29 cellular contexts compared by ENCODE assay signal in genomic region chr10:109428775-109429480, GRCh38.
"Had no signal": no experiment of that assay in that cellular context is flagged by ENCODE, and none has a peak within 500 bp of the region (broad histone marks: within the 10 kb centered on the region; RNA-seq: fewer than 3 reads in every experiment).

No MANE protein-coding gene starts in this region.

- H3K27ac Mint-ChIP-seq: dendritic cell treated with granulocyte-macrophage colony-stimulating factor and Interleukin-4, amounts not matched to agents 40 ng/mL and 50 ng/mL, for 4 days; naive thymus-derived CD4-positive, alpha-beta T cell; nephron progenitor cell; stimulated activated memory B cell treated with anti-CD40 and anti-IgM and Interleukin-4, amounts not matched to agents 10 μg/mL and 1 μg/mL and 100 μg/mL, for 72 hours had no signal

- DNase-seq: colonic mucosa; effector CD8-positive, alpha-beta T cell; foreskin melanocyte; glutamatergic neuron; heart right ventricle; hippocampal formation; left cardiac atrium; left lung; mesenchymal stem cell; midbrain; naive thymus-derived CD4-positive, alpha-beta T cell; nephron progenitor cell; occipital lobe; ovary; posterior cingulate gyrus; psoas muscle; right cardiac atrium; spleen; stimulated activated CD4-positive, alpha-beta T cell treated with anti-CD3 and anti-CD28 coated beads, Interleukin-4, amount 100 ng/mL, for 4 hours; stimulated activated naive CD8-positive, alpha-beta T cell treated with anti-CD3 and anti-CD28 coated beads, Interleukin-15, Interleukin-2, amounts not matched to agents 100 U/mL and 50 U/mL, for 24 hours; substantia nigra; testis; tibial artery; upper lobe of left lung had no signal

- H3K36me3 Mint-ChIP-seq: naive thymus-derived CD4-positive, alpha-beta T cell; stimulated activated memory B cell treated with anti-CD40 and anti-IgM and Interleukin-4, amounts not matched to agents 10 μg/mL and 1 μg/mL and 100 μg/mL, for 72 hours had no signal

- H3K27ac ChIP-seq: colonic mucosa, esophagus muscularis mucosa, heart right ventricle, left lung, ovary, psoas muscle, skin epidermis, spleen, testis, upper lobe of left lung, vagina had no signal

- H3K4me1 ChIP-seq: colonic mucosa, heart right ventricle, left lung, psoas muscle, spleen, testis, upper lobe of left lung, vagina had no signal

- H3K9me3 Mint-ChIP-seq: dendritic cell treated with granulocyte-macrophage colony-stimulating factor and Interleukin-4, amounts not matched to agents 40 ng/mL and 50 ng/mL, for 4 days; nephron progenitor cell; stimulated activated memory B cell treated with anti-CD40 and anti-IgM and Interleukin-4, amounts not matched to agents 10 μg/mL and 1 μg/mL and 100 μg/mL, for 72 hours had no signal

- H3K36me3 ChIP-seq: colonic mucosa, esophagus muscularis mucosa, heart right ventricle, left lung, ovary, spleen, tibial artery, upper lobe of left lung, vagina had no signal

- H3K27me3 ChIP-seq: colonic mucosa, esophagus muscularis mucosa, heart right ventricle, left lung, ovary, spleen, testis, tibial artery, upper lobe of left lung, vagina had no signal

- H3K4me1 Mint-ChIP-seq: naive thymus-derived CD4-positive, alpha-beta T cell; nephron progenitor cell; stimulated activated memory B cell treated with anti-CD40 and anti-IgM and Interleukin-4, amounts not matched to agents 10 μg/mL and 1 μg/mL and 100 μg/mL, for 72 hours had no signal

- H3K4me3 Mint-ChIP-seq: dendritic cell treated with granulocyte-macrophage colony-stimulating factor and Interleukin-4, amounts not matched to agents 40 ng/mL and 50 ng/mL, for 4 days; naive thymus-derived CD4-positive, alpha-beta T cell; nephron progenitor cell; stimulated activated memory B cell treated with anti-CD40 and anti-IgM and Interleukin-4, amounts not matched to agents 10 μg/mL and 1 μg/mL and 100 μg/mL, for 72 hours had no signal

- H3K27me3 Mint-ChIP-seq: dendritic cell treated with granulocyte-macrophage colony-stimulating factor and Interleukin-4, amounts not matched to agents 40 ng/mL and 50 ng/mL, for 4 days; naive thymus-derived CD4-positive, alpha-beta T cell; stimulated activated memory B cell treated with anti-CD40 and anti-IgM and Interleukin-4, amounts not matched to agents 10 μg/mL and 1 μg/mL and 100 μg/mL, for 72 hours had no signal

- H3K4me3 ChIP-seq: colonic mucosa, esophagus muscularis mucosa, heart right ventricle, left lung, ovary, psoas muscle, skin epidermis, spleen, testis, tibial artery, upper lobe of left lung, vagina had no signal

- H3K9me3 ChIP-seq: colonic mucosa, esophagus muscularis mucosa, heart right ventricle, left lung, ovary, psoas muscle, spleen, testis, tibial artery, upper lobe of left lung, vagina had no signal
